29 cellular contexts compared by ENCODE assay signal in genomic region chr16:48879173-48879926, GRCh38.
"Had no signal": no experiment of that assay in that cellular context is flagged by ENCODE, and none has a peak within 500 bp of the region (broad histone marks: within the 10 kb centered on the region; RNA-seq: fewer than 3 reads in every experiment).

No MANE protein-coding gene starts in this region.

- H3K4me3 Mint-ChIP-seq: dendritic cell treated with granulocyte-macrophage colony-stimulating factor and Interleukin-4, amounts not matched to agents 40 ng/mL and 50 ng/mL, for 4 days; immature natural killer cell; naive thymus-derived CD8-positive, alpha-beta T cell; nephron progenitor cell; stimulated activated naive CD8-positive, alpha-beta T cell treated with anti-CD3 and anti-CD28 coated beads, Interleukin-15, amount 100 ng/mL, for 72 hours had no signal

- H3K9me3 Mint-ChIP-seq: dendritic cell treated with granulocyte-macrophage colony-stimulating factor and Interleukin-4, amounts not matched to agents 40 ng/mL and 50 ng/mL, for 4 days; nephron progenitor cell had no signal

- DNase-seq: colonic mucosa; effector CD8-positive, alpha-beta T cell; foreskin keratinocyte; glutamatergic neuron; hypothalamus; immature natural killer cell; islet precursor cell; kidney glomerular epithelial cell; left colon; left ventricle myocardium inferior; lower lobe of right lung; naive thymus-derived CD8-positive, alpha-beta T cell; nephron progenitor cell; right lobe of liver; small intestine; stimulated activated CD4-positive, alpha-beta T cell treated with anti-CD3 and anti-CD28 coated beads, Interleukin-15, amount 100 ng/mL, for 24 hours; stimulated activated CD4-positive, alpha-beta T cell treated with anti-CD3 and anti-CD28 coated beads, Interleukin-2, amount 100 ng/mL, for 48 hours; stimulated activated naive CD4-positive, alpha-beta T cell; stimulated activated naive CD8-positive, alpha-beta T cell treated with anti-CD3 and anti-CD28 coated beads, Interleukin-15, amount 100 ng/mL, for 72 hours; transverse colon; upper lobe of right lung had no signal

- H3K4me1 Mint-ChIP-seq: immature natural killer cell; naive thymus-derived CD8-positive, alpha-beta T cell; nephron progenitor cell; stimulated activated naive CD8-positive, alpha-beta T cell treated with anti-CD3 and anti-CD28 coated beads, Interleukin-15, amount 100 ng/mL, for 72 hours had no signal

- H3K36me3 Mint-ChIP-seq: immature natural killer cell; naive thymus-derived CD8-positive, alpha-beta T cell had no signal

- H3K27ac Mint-ChIP-seq: dendritic cell treated with granulocyte-macrophage colony-stimulating factor and Interleukin-4, amounts not matched to agents 40 ng/mL and 50 ng/mL, for 4 days; immature natural killer cell; naive thymus-derived CD8-positive, alpha-beta T cell; nephron progenitor cell; progenitor cell of endocrine pancreas; stimulated activated naive CD8-positive, alpha-beta T cell treated with anti-CD3 and anti-CD28 coated beads, Interleukin-15, amount 100 ng/mL, for 72 hours had no signal

- H3K27me3 Mint-ChIP-seq: dendritic cell treated with granulocyte-macrophage colony-stimulating factor and Interleukin-4, amounts not matched to agents 40 ng/mL and 50 ng/mL, for 4 days; stimulated activated naive CD8-positive, alpha-beta T cell treated with anti-CD3 and anti-CD28 coated beads, Interleukin-15, amount 100 ng/mL, for 72 hours had no signal

- H3K27ac ChIP-seq: colonic mucosa, esophagus muscularis mucosa, foreskin keratinocyte, gastroesophageal sphincter, left ventricle myocardium inferior, lower lobe of right lung, neutrophil, parathyroid adenoma, right lobe of liver, suprapubic skin, transverse colon, upper lobe of right lung, vagina had no signal
